ENCODE assay signal across 9 cellular contexts in genomic region chr10:6140965-6141295, GRCh38. TPM values are rescaled to one million over a fixed set of nuclear protein-coding genes. Genes with fewer than 3 reads are reported as not detected.
DNase-seq lines count a peak whose midpoint lies in the region; ATAC-seq, FAIRE-seq and TF ChIP-seq lines count a peak whose summit lies in the region.
"Had no signal": no experiment of that assay in that cellular context is flagged by ENCODE, and none has a peak within 500 bp of the region (broad histone marks: within the 10 kb centered on the region; RNA-seq: fewer than 3 reads in every experiment).

No MANE protein-coding gene starts in this region.

- TF ChIP-seq CTCF in GM10266 (IDR thresholded peaks at IDR 0.05; ENCODE audit: control insufficient read depth, insufficient read depth, low read depth, missing control alignments), result no peak

- no peak for DNase-seq in activated CD8-positive, alpha-beta T cell treated with anti-CD3 and anti-CD28 coated beads, Interleukin-2, amount 10 ng/mL, durations not matched to agents 7 days and 5 days
- DNase-seq in GM10266 (ENCODE audit: extremely low spot score) (no peak), H54 (ENCODE audit: insufficient read length, low spot score) (no peak)
- DNase-seq in stimulated activated CD4-positive, alpha-beta T cell treated with anti-CD3 and anti-CD28 coated beads, Interleukin-12 subunit alpha, Interleukin-12 subunit beta, amount 100 ng/mL, for 4 hours, result no peak
- DNase-seq: nephron progenitor cell had no signal

- peaks cover 50 to 66% (median 57%) of the 10 kb centered on the region in 10 experiments for H3K4me1 ChIP-seq in BLaER1 treated with 17β-estradiol and CSF1 and Interleukin-3, amounts not matched to agents 10 nM and 100 nM
- H3K4me1 ChIP-seq in muscle layer of duodenum (ENCODE audit: control insufficient read depth in 1 of 2, insufficient read depth in 2 of 2, low read length in 2 of 2), result peaks cover 0 to 4% of the 10 kb centered on the region in 2 donors

- no peaks in the 10 kb centered on the region for H3K9me3 Mint-ChIP-seq in activated CD8-positive, alpha-beta T cell treated with anti-CD3 and anti-CD28 coated beads, Interleukin-2, amount 10 ng/mL, durations not matched to agents 7 days and 5 days (ENCODE audit: insufficient read depth)
- H3K9me3 Mint-ChIP-seq: nephron progenitor cell had no signal

- H3K4me1 Mint-ChIP-seq in activated CD8-positive, alpha-beta T cell treated with anti-CD3 and anti-CD28 coated beads, Interleukin-2, amount 10 ng/mL, durations not matched to agents 7 days and 5 days (ENCODE audit: low read depth), result peaks cover 57% of the 10 kb centered on the region

- peak overlapping the region in 2 of 11 experiments; percentile 20 to 55; a peak in 3 of 22 replicates for H3K9ac ChIP-seq in BLaER1 treated with 17β-estradiol and CSF1 and Interleukin-3, amounts not matched to agents 10 nM and 100 nM

- H3K4me3 Mint-ChIP-seq in activated CD8-positive, alpha-beta T cell treated with anti-CD3 and anti-CD28 coated beads, Interleukin-2, amount 10 ng/mL, durations not matched to agents 7 days and 5 days, result peak overlapping the region; percentile 64

- peak overlapping the region in 4 of 11 experiments; percentile 3 to 45 (median 10); a peak in 4 of 22 replicates for H3K27ac ChIP-seq in BLaER1 treated with 17β-estradiol and CSF1 and Interleukin-3, amounts not matched to agents 10 nM and 100 nM
- no peak overlapping the region for H3K27ac ChIP-seq in muscle layer of duodenum (ENCODE audit: low read length)

- no peaks in the 10 kb centered on the region for H3K36me3 ChIP-seq in BLaER1 treated with 17β-estradiol and CSF1 and Interleukin-3, amounts not matched to agents 10 nM and 100 nM
- H3K36me3 ChIP-seq in muscle layer of duodenum (ENCODE audit: control insufficient read depth in 1 of 2, insufficient read depth in 2 of 2, low read length in 2 of 2), result no peaks in the 10 kb centered on the region

- no peaks in the 10 kb centered on the region for H3K9me3 ChIP-seq in BLaER1 treated with 17β-estradiol and CSF1 and Interleukin-3, amounts not matched to agents 10 nM and 100 nM (replicated peaks in 1 of 11)
- no peaks in the 10 kb centered on the region for H3K9me3 ChIP-seq in muscle layer of duodenum (ENCODE audit: control insufficient read depth in 1 of 2, low read length in 2 of 2)

- peak overlapping the region; percentile 75 to 99 (median 96) for H3K4me2 ChIP-seq in BLaER1 treated with 17β-estradiol and CSF1 and Interleukin-3, amounts not matched to agents 10 nM and 100 nM

- no peaks in the 10 kb centered on the region for H3K27me3 ChIP-seq in BLaER1 treated with 17β-estradiol and CSF1 and Interleukin-3, amounts not matched to agents 10 nM and 100 nM
- H3K27me3 ChIP-seq in muscle layer of duodenum (ENCODE audit: low read depth, low read length), result no peaks in the 10 kb centered on the region

- peak; percentile 0 for ATAC-seq in GM21619 (IDR thresholded peaks at IDR 0.05; ENCODE audit: unreplicated experiment)
- no peak for ATAC-seq in activated CD8-positive, alpha-beta T cell treated with anti-CD3 and anti-CD28 coated beads, Interleukin-2, amount 10 ng/mL, durations not matched to agents 7 days and 5 days
- no peak for ATAC-seq in HG03571 (IDR thresholded peaks at IDR 0.05; ENCODE audit: unreplicated experiment)

- H3K4me3 ChIP-seq in BLaER1 treated with 17β-estradiol and CSF1 and Interleukin-3, amounts not matched to agents 10 nM and 100 nM, result no peak overlapping the region; a peak in 1 of 20 replicates
- H3K4me3 ChIP-seq in muscle layer of duodenum (ENCODE audit: low read depth in 1 of 2, low read length in 2 of 2), result peak overlapping the region; percentile 3 to 9

- no peak for TF ChIP-seq POLR2A in H54 (IDR thresholded peaks at IDR 0.05; ENCODE audit: low read depth, low read length)

- peak overlapping the region; percentile 74 for H3K27ac Mint-ChIP-seq in activated CD8-positive, alpha-beta T cell treated with anti-CD3 and anti-CD28 coated beads, Interleukin-2, amount 10 ng/mL, durations not matched to agents 7 days and 5 days
- H3K27ac Mint-ChIP-seq: nephron progenitor cell had no signal

- CTCF ChIA-PET in activated CD8-positive, alpha-beta T cell treated with anti-CD3 and anti-CD28 coated beads, Interleukin-2, amount 10 ng/mL, durations not matched to agents 7 days and 5 days (lab: Charles Lee), result interaction anchor here (1.4 to 3.4 kb wide), 2 partner anchors 11 to 22 kb away, joined by 3 to 14 read pairs; no protein-coding TSS in a partner anchor

- peaks cover 2% of the 10 kb centered on the region for H3K27me3 Mint-ChIP-seq in activated CD8-positive, alpha-beta T cell treated with anti-CD3 and anti-CD28 coated beads, Interleukin-2, amount 10 ng/mL, durations not matched to agents 7 days and 5 days (ENCODE audit: low read depth)

- POLR2A ChIA-PET in activated CD8-positive, alpha-beta T cell treated with anti-CD3 and anti-CD28 coated beads, Interleukin-2, amount 10 ng/mL, durations not matched to agents 7 days and 5 days (lab: Charles Lee), result no interaction called here

- H4K20me1 ChIP-seq in BLaER1 treated with 17β-estradiol and CSF1 and Interleukin-3, amounts not matched to agents 10 nM and 100 nM, result peaks cover 2 to 8% (median 4%) of the 10 kb centered on the region in 11 experiments; a peak in 18 of 22 replicates

- no peaks in the 10 kb centered on the region for H3K36me3 Mint-ChIP-seq in activated CD8-positive, alpha-beta T cell treated with anti-CD3 and anti-CD28 coated beads, Interleukin-2, amount 10 ng/mL, durations not matched to agents 7 days and 5 days (ENCODE audit: low read depth)

- FAIRE-seq in H54 (lab: Jason Lieb, UNC), result no peak

RNA-seq across cellular contexts. Expression of gene RBM17, which starts 52.1 kb away (rescaled TPM):
- total RNA-seq in activated CD8-positive, alpha-beta T cell treated with anti-CD3 and anti-CD28 coated beads, Interleukin-2, amount 10 ng/mL, durations not matched to agents 7 days and 5 days, result 100 to 1,000 TPM; 213 to 217 TPM

Comparison
In these comparisons a context has a peak if more than half of its experiments do, and no peak if none do; other contexts are left out.
1. H3K4me3 ChIP-seq: peak in muscle layer of duodenum (2 of 2); none in BLaER1 treated with 17β-estradiol and CSF1 and Interleukin-3, amounts not matched to agents 10 nM and 100 nM (0 of 10).